ENCODE assay signal across 8 cellular contexts in the genomic region with DNA sequence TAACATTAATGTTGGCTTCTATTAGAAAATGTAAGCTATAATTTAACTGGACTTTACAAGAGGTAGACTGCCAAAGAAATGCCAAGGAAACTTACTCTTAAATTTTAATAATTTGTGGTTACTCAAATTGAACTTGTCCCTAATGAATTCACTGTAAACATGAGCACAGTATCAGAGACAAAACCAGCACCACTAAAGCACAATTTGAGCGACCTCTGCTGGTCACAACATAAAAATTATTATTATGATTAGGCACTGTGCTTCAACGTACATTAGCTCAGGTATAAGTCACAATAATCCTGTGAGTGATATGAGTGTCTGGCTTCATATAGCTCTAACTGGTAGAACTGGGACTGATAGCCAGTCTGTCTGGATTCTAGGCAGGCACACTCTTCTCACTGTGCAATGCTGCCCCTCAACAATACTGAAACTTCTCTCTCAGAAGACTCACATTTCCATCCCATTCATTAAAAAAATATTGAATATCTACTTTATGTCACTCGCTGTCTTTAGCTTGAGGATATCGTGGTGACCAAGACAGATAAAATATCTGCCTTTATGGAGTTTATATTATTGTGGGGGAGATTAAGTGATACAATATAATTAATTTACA. TPM values are rescaled to one million over a fixed set of nuclear protein-coding genes. Genes with fewer than 3 reads are reported as not detected.
DNase-seq lines count a peak whose midpoint lies in the region; ATAC-seq and TF ChIP-seq lines count a peak whose summit lies in the region.

No MANE protein-coding gene starts in this region.

- in situ Hi-C loops in Panc1 (cut with HindIII; ENCODE audit: low pct_unique_long_range_greater_than_20kb, low sequenced_read_pairs) = no loop called here

- H3K9me3 ChIP-seq in Panc1 (ENCODE audit: control insufficient read depth, insufficient read depth, low read depth, low read length) (no peaks in the 10 kb centered on the region), MG63 (no peaks in the 10 kb centered on the region)

- no peak overlapping the region for H3K27ac Mint-ChIP-seq in type B pancreatic cell

- ATAC-seq in GM18517 (IDR thresholded peaks at IDR 0.05; ENCODE audit: unreplicated experiment) (peak; percentile 95), HG03025 (IDR thresholded peaks at IDR 0.05; ENCODE audit: low FRiP score, unreplicated experiment) (peak; percentile 93), Panc1 (peak; percentile 90)

- peaks cover 8% of the 10 kb centered on the region; the same call in 1 of the 2 replicates for H3K36me3 ChIP-seq in Panc1 (ENCODE audit: control insufficient read depth, insufficient read depth, low read length)
- peaks cover 31% of the 10 kb centered on the region for H3K36me3 ChIP-seq in MG63

- H3K27me3 Mint-ChIP-seq in type B pancreatic cell = no peaks in the 10 kb centered on the region

- H3K4me1 Mint-ChIP-seq in type B pancreatic cell (ENCODE audit: unreplicated experiment) = no peaks in the 10 kb centered on the region

- peaks cover 12% of the 10 kb centered on the region; the same call in 1 of the 2 replicates for H3K4me1 ChIP-seq in Panc1 (ENCODE audit: control insufficient read depth, insufficient read depth, low read length)

- TF ChIP-seq CTCF in AG04449 (IDR thresholded peaks at IDR 0.05; ENCODE audit: insufficient read depth, low read length, missing control alignments) (peak; percentile 26), Panc1 (IDR thresholded peaks at IDR 0.05) (peak; percentile 47; the same call in 1 of the 2 replicates), fibroblast of pulmonary artery (IDR thresholded peaks at IDR 0.05; ENCODE audit: low read length, missing control alignments) (peak; percentile 53), type B pancreatic cell (conservative IDR thresholded peaks at IDR 0.05) (peak; percentile 37)

- intact Hi-C loops in Panc1 (cut with micrococcal nuclease; ENCODE audit: unreplicated experiment) = loop anchor here (5.0 kb wide), 1 partner anchor 157 kb away; no protein-coding TSS in a partner anchor

- no peak overlapping the region for H3K4me3 Mint-ChIP-seq in type B pancreatic cell

- H3K27me3 ChIP-seq in Panc1 (ENCODE audit: control insufficient read depth, insufficient read depth, low read length) = no peaks in the 10 kb centered on the region
- no peaks in the 10 kb centered on the region for H3K27me3 ChIP-seq in MG63

- no peaks in the 10 kb centered on the region for H3K9me3 Mint-ChIP-seq in type B pancreatic cell

- H3K4me3 ChIP-seq in AG04449 (ENCODE audit: low read depth, low read length) (no peak overlapping the region), Panc1 (ENCODE audit: low read depth in 2 of 2, low read length in 2 of 2) (no peak overlapping the region), fibroblast of pulmonary artery (replicated peaks; ENCODE audit: low read depth, low read length) (no peak overlapping the region), MG63 (no peak overlapping the region)

- DNase-seq in AG04449 (ENCODE audit: low read depth, low spot score) (no peak), Panc1 (ENCODE audit: low read depth, low spot score) (no peak), fibroblast of pulmonary artery (ENCODE audit: low read depth) (peak; percentile 76), type B pancreatic cell (ENCODE audit: extremely low spot score, unreplicated experiment) (no peak), DMS114 treated with DMSO at 0.1 percent for 48 hours (lab: John Stamatoyannopoulos, UW; ENCODE audit: unreplicated experiment) (no peak), MG63 (no peak)

- CTCF ChIA-PET in AG04449 (lab: Yijun Ruan, JAX) (interaction anchor here (0.8 to 6.5 kb wide), 49 partner anchors 8 to 1014 kb away, joined by 3 to 114 read pairs (median 5); a partner anchor contains a TSS), Panc1 (lab: Charles Lee) (interaction anchor here (0.6 to 1.5 kb wide), 4 partner anchors 156 to 199 kb away, joined by 3 to 8 read pairs (median 3); a partner anchor contains a TSS)

- BruUV-seq in Panc1 (replicated peaks; lab: Mats Ljungman, UMichigan) = no TSS peak

- POLR2A ChIA-PET in AG04449 (lab: Yijun Ruan, JAX) (interaction anchor here (0.9 kb wide), 1 partner anchor 38 kb away, joined by 3 read pairs; no protein-coding TSS in a partner anchor), Panc1 (lab: Charles Lee) (no interaction called here)

- H3K27ac ChIP-seq in Panc1 (ENCODE audit: low read length) = peak overlapping the region; percentile 44

- H3K36me3 Mint-ChIP-seq in type B pancreatic cell = no peaks in the 10 kb centered on the region

RNA-seq across cellular contexts. Expression of a gene that starts 8.0 kb away (rescaled TPM):
- total RNA-seq in Panc1 (2021; ENCODE audit: unreplicated experiment) (7.5 TPM), type B pancreatic cell (ENCODE audit: low replicate concordance) (5.1 and 10.8 TPM in 2 replicates)
- 5.1 TPM for polyA plus RNA-seq in Panc1 (2012; ENCODE audit: insufficient read length)
- 17.9 and 34.5 TPM in 2 replicates for total RNA-seq in MG63 (2014; rRNA removed; shearing (Covaris generic); ENCODE audit: low replicate concordance)
